ENCODE assay signal across 23 cellular contexts in the genomic region with DNA sequence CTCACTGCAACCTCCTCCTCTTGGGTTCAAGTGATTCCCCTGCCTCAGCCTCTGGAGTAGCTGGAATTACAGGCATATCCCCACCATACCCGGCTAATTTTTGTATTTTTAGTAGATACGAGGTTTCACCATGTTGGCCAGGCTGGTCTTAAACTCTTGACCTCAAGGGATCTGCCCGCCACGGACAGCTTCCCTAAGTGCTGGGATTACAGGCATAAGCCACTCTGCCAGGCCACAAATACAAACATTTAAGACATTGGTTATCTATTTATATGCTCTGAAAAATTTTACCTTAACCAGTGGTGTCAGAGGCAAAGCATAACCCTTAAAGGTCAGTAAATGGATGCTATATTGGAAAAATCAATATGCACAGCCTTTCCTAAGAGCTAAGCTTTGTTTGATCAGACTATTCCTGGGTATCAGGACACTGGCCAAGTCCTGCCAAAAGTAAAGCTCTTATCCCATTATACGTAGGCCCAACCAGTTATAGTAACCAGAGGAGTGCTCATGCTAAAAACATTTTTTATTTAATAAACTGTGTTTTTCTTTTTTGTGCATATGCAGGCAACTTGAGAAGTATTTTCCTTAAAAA. TPM values are rescaled to one million over a fixed set of nuclear protein-coding genes. Genes with fewer than 3 reads are reported as not detected.
DNase-seq lines count a peak whose midpoint lies in the region; ATAC-seq, FAIRE-seq and TF ChIP-seq lines count a peak whose summit lies in the region.
"Had no signal": no experiment of that assay in that cellular context is flagged by ENCODE, and none has a peak within 500 bp of the region (broad histone marks: within the 10 kb centered on the region; RNA-seq: fewer than 3 reads in every experiment).

No MANE protein-coding gene starts in this region.

- H3K9me3 ChIP-seq in liver (ENCODE audit: control insufficient read depth in 4 of 4, low read length in 3 of 4) (no peaks in the 10 kb centered on the region), HepG2 (ENCODE audit: low read length) (no peaks in the 10 kb centered on the region), left lung (no peaks in the 10 kb centered on the region)
- H3K9me3 ChIP-seq: MG63 had no signal

- POLR2A ChIA-PET in HepG2 (lab: Yijun Ruan, JAX) (no interaction called here), RWPE1 (lab: Yijun Ruan, JAX; ENCODE audit: low non-redundant PET) (interaction anchor here (0.5 kb wide), 1 partner anchor 919 kb away, joined by 3 read pairs; no protein-coding TSS in a partner anchor)

- no peak overlapping the region for H2AFZ ChIP-seq in HepG2 (ENCODE audit: low read length)
- H2AFZ ChIP-seq: GM23248 had no signal

- H3K27me3 ChIP-seq in liver (ENCODE audit: control insufficient read depth in 4 of 4, insufficient read depth in 4 of 4, low read length in 3 of 4) (no peaks in the 10 kb centered on the region), HepG2 (ENCODE audit: control insufficient read depth in 1 of 2, insufficient read depth in 2 of 2, low read length in 2 of 2) (no peaks in the 10 kb centered on the region), left lung (no peaks in the 10 kb centered on the region)
- H3K27me3 ChIP-seq: MG63 had no signal

- H4K20me1 ChIP-seq in HepG2 (ENCODE audit: insufficient read depth, low read length): no peaks in the 10 kb centered on the region

- TF ChIP-seq RAD21 in liver (IDR thresholded peaks at IDR 0.05) (peak; percentile 16 to 58), HepG2 (CRISPR knock-in tag; IDR thresholded peaks at IDR 0.05) (no peak)

- H3K27ac ChIP-seq in liver (ENCODE audit: low read depth in 1 of 2, low read length in 2 of 2): no peak overlapping the region
- H3K27ac ChIP-seq in HepG2 (ENCODE audit: extremely low read length, insufficient read depth, low read length): no peak overlapping the region
- no peak overlapping the region for H3K27ac ChIP-seq in left lung
- no peak overlapping the region for H3K27ac ChIP-seq in RWPE1
- H3K27ac ChIP-seq: GM23248, HL-60 had no signal

- H3K9ac ChIP-seq in liver (ENCODE audit: low read depth in 1 of 2, low read length in 2 of 2) (no peak overlapping the region), HepG2 (ENCODE audit: insufficient read depth, low read depth, low read length) (no peak overlapping the region)
- H3K9ac ChIP-seq: GM23248 had no signal

- H3K79me2 ChIP-seq in HepG2 (ENCODE audit: insufficient read depth, low read length): no peaks in the 10 kb centered on the region

- CTCF ChIA-PET in HepG2 (lab: Yijun Ruan, JAX; ENCODE audit: low intra/inter-chr PET ratio, low total read pairs): no interaction called here
- CTCF ChIA-PET in RWPE1 (lab: Yijun Ruan, JAX): interaction anchor here (0.6 to 0.7 kb wide), 2 partner anchors 14 to 100 kb away, joined by 3 read pairs; no protein-coding TSS in a partner anchor

- in situ Hi-C loops in HepG2 (cut with HindIII; ENCODE audit: extremely low pct_ligation_motif_present, low pct_unique_long_range_greater_than_20kb): no loop called here

- no TSS peak for BruUV-seq in HepG2 (replicated peaks; lab: Mats Ljungman, UMichigan)

- WGBS in liver: 79% methylated on average over 5 of the region's 5 CpGs
- WGBS in HepG2 (ENCODE audit: low lambda C conversion rate): 98% methylated on average over 5 of the region's 5 CpGs

- TF ChIP-seq EP300 in HepG2 (IDR thresholded peaks at IDR 0.05; ENCODE audit: low read depth in 2 of 2, low read length in 2 of 2) (no peak), HepG2 (CRISPR knock-in tag; IDR thresholded peaks at IDR 0.05; ENCODE audit: borderline replicate concordance) (no peak)

- ATAC-seq in HepG2 (no peak), left lung (peak; percentile 56)
- ATAC-seq: HCT116, PC-3 had no signal

- H3K4me3 ChIP-seq in liver (ENCODE audit: low read depth in 1 of 3, low read length in 3 of 3) (no peak overlapping the region), HepG2 (replicated peaks in 1 of 3; ENCODE audit: insufficient read depth in 1 of 3, low read depth in 2 of 3, low read length in 3 of 3) (no peak overlapping the region), left lung (no peak overlapping the region)
- H3K4me3 ChIP-seq: GM23248, MG63 had no signal

- TF ChIP-seq POLR2A in HepG2 (IDR thresholded peaks at IDR 0.05; ENCODE audit: insufficient read depth in 1 of 2, low read depth in 2 of 2, low read length in 2 of 2): no peak

- no peaks in the 10 kb centered on the region for H3K4me1 ChIP-seq in liver (ENCODE audit: control insufficient read depth in 4 of 4, insufficient read depth in 4 of 4, low read length in 3 of 4)
- no peaks in the 10 kb centered on the region for H3K4me1 ChIP-seq in HepG2 (ENCODE audit: insufficient read depth, low read length)
- peaks cover 0 to 17% of the 10 kb centered on the region in 2 donors for H3K4me1 ChIP-seq in left lung

- TF ChIP-seq CTCF in liver (IDR thresholded peaks at IDR 0.05; ENCODE audit: low read depth, low read length, missing input control) (no peak), HepG2 (CRISPR knock-in tag; IDR thresholded peaks at IDR 0.05) (no peak), left lung (IDR thresholded peaks at IDR 0.05) (no peak), RWPE1 (conservative IDR thresholded peaks at IDR 0.05; ENCODE audit: low read depth) (no peak)

- DNase-seq in DMS79 treated with DMSO at 0.1 percent for 48 hours (lab: John Stamatoyannopoulos, UW) (peak; percentile 25), DMS79 (lab: John Stamatoyannopoulos, UW) (no peak), HepG2 (ENCODE audit: low spot score) (no peak), left lung (no peak), RWPE1 (ENCODE audit: low spot score) (no peak), CD1c-positive myeloid dendritic cell (ENCODE audit: extremely low spot score) (no peak)
- no peak for DNase-seq in activated effector memory CD4-positive, alpha-beta T cell treated with Interleukin-2 at 50 U/mL for 16 hours
- DNase-seq: 8988T, COR-L47, GM23248, Karpas-422, MG63, NCI-H1694 treated with DMSO at 0.1 percent for 48 hours, NCI-H2171 treated with DMSO at 0.1 percent for 48 hours, NCI-H748 treated with DMSO at 0.1 percent for 48 hours, PC-3, RPMI8226 had no signal

- FAIRE-seq in HepG2 (lab: Jason Lieb, UNC): no peak
- FAIRE-seq: GM12892, GM18507 had no signal

- no peak overlapping the region for H3K4me2 ChIP-seq in HepG2 (ENCODE audit: low read depth, low read length)

- intact Hi-C loops in HepG2 (cut with micrococcal nuclease; ENCODE audit: unreplicated experiment) (no loop called here), left lung (cut with DNase I) (no loop called here)

- H3K36me3 ChIP-seq in liver (ENCODE audit: control insufficient read depth in 4 of 4, insufficient read depth in 3 of 4, low read depth in 1 of 4, low read length in 3 of 4) (no peaks in the 10 kb centered on the region), HepG2 (replicated peaks in 1 of 2; ENCODE audit: control insufficient read depth in 1 of 2, insufficient read depth in 2 of 2, low read length in 2 of 2) (no peaks in the 10 kb centered on the region), left lung (no peaks in the 10 kb centered on the region)

TF ChIP-seq in liver, 16 proteins besides CTCF, POLR2A, EP300 and RAD21 (continues in another document):
- TF ChIP-seq TAF1 (conservative IDR thresholded peaks at IDR 0.05) (no peak), YY1 (IDR thresholded peaks at IDR 0.05) (peak; percentile 37), HNF4A (conservative IDR thresholded peaks at IDR 0.05) (peak; percentile 29 to 50), FOXA1 (IDR thresholded peaks at IDR 0.05) (peak; percentile 41), SP1 (IDR thresholded peaks at IDR 0.05) (peak; percentile 45), NR2F2 (IDR thresholded peaks at IDR 0.05) (peak; percentile 47), RXRA (IDR thresholded peaks at IDR 0.05) (peak; percentile 55 to 71)
- TF ChIP-seq, protein P1, sequence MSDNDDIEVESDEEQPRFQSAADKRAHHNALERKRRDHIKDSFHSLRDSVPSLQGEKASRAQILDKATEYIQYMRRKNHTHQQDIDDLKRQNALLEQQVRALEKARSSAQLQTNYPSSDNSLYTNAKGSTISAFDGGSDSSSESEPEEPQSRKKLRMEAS (IDR thresholded peaks at IDR 0.05): no peak

TF ChIP-seq in HepG2, 621 proteins besides CTCF, POLR2A, EP300 and RAD21 (continues in another document):
- TF ChIP-seq SP2 (CRISPR knock-in tag; IDR thresholded peaks at IDR 0.05) (no peak), CENPX (CRISPR knock-in tag; IDR thresholded peaks at IDR 0.05) (no peak)
- TF ChIP-seq, protein P2, sequence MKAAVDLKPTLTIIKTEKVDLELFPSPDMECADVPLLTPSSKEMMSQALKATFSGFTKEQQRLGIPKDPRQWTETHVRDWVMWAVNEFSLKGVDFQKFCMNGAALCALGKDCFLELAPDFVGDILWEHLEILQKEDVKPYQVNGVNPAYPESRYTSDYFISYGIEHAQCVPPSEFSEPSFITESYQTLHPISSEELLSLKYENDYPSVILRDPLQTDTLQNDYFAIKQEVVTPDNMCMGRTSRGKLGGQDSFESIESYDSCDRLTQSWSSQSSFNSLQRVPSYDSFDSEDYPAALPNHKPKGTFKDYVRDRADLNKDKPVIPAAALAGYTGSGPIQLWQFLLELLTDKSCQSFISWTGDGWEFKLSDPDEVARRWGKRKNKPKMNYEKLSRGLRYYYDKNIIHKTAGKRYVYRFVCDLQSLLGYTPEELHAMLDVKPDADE (CRISPR knock-in tag; IDR thresholded peaks at IDR 0.05): no peak

RNA-seq across cellular contexts. Expression of a gene that starts 56.4 kb away (rescaled TPM):
- total RNA-seq in liver: 10 to 100 TPM in 1 of 2 donors, 1 to 10 TPM in 1; 3.4 to 15.3 TPM
- polyA plus RNA-seq in liver: 1 to 10 TPM; 2.7 to 8.0 TPM
- 13.8 and 14.3 TPM in 2 replicates for total RNA-seq in HepG2 (2016; rRNA removed; fragmentation: Illumina TruSeq; extraction: Trizol)
- 5.1 and 5.3 TPM in 2 replicates for total RNA-seq in HepG2 (2016; cell fraction: cytosol; rRNA removed; fragmentation: Illumina TruSeq; extraction: Trizol; ENCODE audit: low read depth)
- 13.0 and 13.3 TPM in 2 replicates for total RNA-seq in HepG2 (2016; cell fraction: insoluble cytoplasmic fraction; rRNA removed; fragmentation: Illumina TruSeq; extraction: Trizol)
- 9.4 and 10.5 TPM in 2 replicates for total RNA-seq in HepG2 (2016; cell fraction: membrane; rRNA removed; fragmentation: Illumina TruSeq; extraction: Trizol)
- 53.4 and 58.4 TPM in 2 replicates for total RNA-seq in HepG2 (2016; cell fraction: nucleus; rRNA removed; fragmentation: Illumina TruSeq; extraction: Trizol)
- 10.4 and 12.8 TPM in 2 replicates for polyA plus RNA-seq in HepG2 (2011; rRNA removed)
- 5.8 and 6.4 TPM in 2 replicates for polyA plus RNA-seq in HepG2 (2011; cell fraction: cytosol; rRNA removed)
- 15.9 and 29.1 TPM in 2 replicates for polyA plus RNA-seq in HepG2 (2011; cell fraction: nucleus; rRNA removed)
- 11.9 and 13.6 TPM in 2 replicates for polyA plus RNA-seq in HepG2 (2012)
- 2.0 and 2.1 TPM in 2 replicates for polyA plus RNA-seq in HepG2 (2016; cell fraction: cytosol; fragmentation: Illumina TruSeq; extraction: Trizol; ENCODE audit: low read depth)
- polyA plus RNA-seq in HepG2 (2016; cell fraction: insoluble cytoplasmic fraction; fragmentation: Illumina TruSeq; extraction: Trizol; ENCODE audit: low read depth): 8.6 and 9.2 TPM in 2 replicates
- 2.3 and 3.4 TPM in 2 replicates for polyA plus RNA-seq in HepG2 (2016; cell fraction: membrane; fragmentation: Illumina TruSeq; extraction: Trizol; ENCODE audit: low read depth)
- 14.9 and 15.9 TPM in 2 replicates for polyA plus RNA-seq in HepG2 (2016; cell fraction: nucleus; fragmentation: Illumina TruSeq; extraction: Trizol; ENCODE audit: insufficient read depth, low read depth)
- 7.2 and 67.0 TPM in 2 replicates for polyA minus RNA-seq in HepG2 (2011; rRNA and poly(A)+ RNA removed; ENCODE audit: low replicate concordance)
- 9.8 and 14.1 TPM in 2 replicates for polyA minus RNA-seq in HepG2 (2011; cell fraction: cytosol; rRNA and poly(A)+ RNA removed)
- polyA minus RNA-seq in HepG2 (2011; cell fraction: nucleus; rRNA and poly(A)+ RNA removed): 147 and 165 TPM in 2 replicates
- 10 to 100 TPM; 28.1 to 43.6 TPM for total RNA-seq in left lung
- polyA plus RNA-seq: IgD-negative memory B cell had no signal
